In genomic region chr14:94560782-94561655, GRCh38 we compare ENCODE assay signal across 1 cellular context.
TF ChIP-seq lines count a peak whose summit lies in the region.

TSS of gene SERPINA4 (plus strand) at chr14:94561442. CDS start at chr14:94563483, 2,041 bp downstream.

TF ChIP-seq in HepG2, 621 proteins besides CTCF, POLR2A, EP300 and RAD21 (continued from another document and continues in another):
- TF ChIP-seq, protein P1, sequence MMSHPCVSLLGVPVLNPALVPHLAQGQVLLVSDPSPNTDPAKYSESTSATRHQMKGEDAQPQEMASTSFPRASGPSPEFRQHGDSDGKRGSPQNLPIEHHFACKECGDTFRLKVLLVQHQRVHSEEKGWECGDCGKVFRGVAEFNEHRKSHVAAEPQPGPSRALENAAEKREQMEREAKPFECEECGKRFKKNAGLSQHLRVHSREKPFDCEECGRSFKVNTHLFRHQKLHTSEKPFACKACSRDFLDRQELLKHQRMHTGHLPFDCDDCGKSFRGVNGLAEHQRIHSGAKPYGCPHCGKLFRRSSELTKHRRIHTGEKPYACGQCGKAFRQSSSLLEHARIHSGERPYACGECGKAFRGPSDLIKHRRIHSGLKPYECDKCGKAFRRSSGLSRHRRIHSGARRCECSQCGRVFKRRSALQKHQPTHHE (CRISPR knock-in tag; IDR thresholded peaks at IDR 0.05; ENCODE audit: borderline replicate concordance): no peak
- TF ChIP-seq NFATC3 (CRISPR knock-in tag; IDR thresholded peaks at IDR 0.05) (no peak), KLF15 (CRISPR knock-in tag; IDR thresholded peaks at IDR 0.05; ENCODE audit: borderline replicate concordance) (no peak), ZNF20 (CRISPR knock-in tag; IDR thresholded peaks at IDR 0.05) (no peak), ZSCAN25 (CRISPR knock-in tag; IDR thresholded peaks at IDR 0.05) (no peak), MBD4 (IDR thresholded peaks at IDR 0.05; ENCODE audit: borderline replicate concordance, low read length) (no peak), HNRNPL (IDR thresholded peaks at IDR 0.05; ENCODE audit: low read depth, low read length) (no peak), PCBP1 (IDR thresholded peaks at IDR 0.05; ENCODE audit: borderline replicate concordance, low read depth, low read length) (no peak), BCLAF1 (IDR thresholded peaks at IDR 0.05) (no peak), NFE2L2 (IDR thresholded peaks at IDR 0.05; ENCODE audit: low read length) (no peak), HNF4G (IDR thresholded peaks at IDR 0.05; ENCODE audit: borderline replicate concordance, low read depth, low read length) (0 out of 2 replicates have a peak, but pooled peaks have one; percentile 13), HNF4G (CRISPR knock-in tag; IDR thresholded peaks at IDR 0.05; ENCODE audit: borderline replicate concordance, low read depth) (no peak), IKZF1 (IDR thresholded peaks at IDR 0.05) (no peak), SIX4 (CRISPR knock-in tag; IDR thresholded peaks at IDR 0.05) (no peak), ZNF10 (CRISPR knock-in tag; IDR thresholded peaks at IDR 0.05; ENCODE audit: borderline replicate concordance, low read depth) (no peak), ELF4 (CRISPR knock-in tag; IDR thresholded peaks at IDR 0.05; ENCODE audit: borderline replicate concordance) (no peak), DR1 (CRISPR knock-in tag; IDR thresholded peaks at IDR 0.05) (no peak), DPF2 (CRISPR knock-in tag; IDR thresholded peaks at IDR 0.05; ENCODE audit: borderline replicate concordance, low read depth) (no peak), PTBP1 (IDR thresholded peaks at IDR 0.05; ENCODE audit: low read depth, low read length, poor library complexity, severe bottlenecking) (no peak), RBM39 (IDR thresholded peaks at IDR 0.05; ENCODE audit: low read depth, low read length, poor library complexity, severe bottlenecking) (no peak), ZBTB26 (CRISPR knock-in tag; IDR thresholded peaks at IDR 0.05; ENCODE audit: borderline replicate concordance) (no peak), CBX5 (CRISPR knock-in tag; IDR thresholded peaks at IDR 0.05; ENCODE audit: borderline replicate concordance) (no peak), ZBTB49 (CRISPR knock-in tag; IDR thresholded peaks at IDR 0.05; ENCODE audit: borderline replicate concordance) (no peak), ZNF30 (CRISPR knock-in tag; IDR thresholded peaks at IDR 0.05) (no peak), ATF7 (IDR thresholded peaks at IDR 0.05) (no peak), ATF7 (CRISPR knock-in tag; IDR thresholded peaks at IDR 0.05) (no peak), ZNF468 (CRISPR knock-in tag; IDR thresholded peaks at IDR 0.05) (no peak), STAT5B (CRISPR knock-in tag; IDR thresholded peaks at IDR 0.05) (no peak), DZIP1 (CRISPR knock-in tag; IDR thresholded peaks at IDR 0.05) (no peak), ZNF160 (CRISPR knock-in tag; IDR thresholded peaks at IDR 0.05) (no peak), CBFB (CRISPR knock-in tag; IDR thresholded peaks at IDR 0.05) (no peak), CENPX (CRISPR knock-in tag; IDR thresholded peaks at IDR 0.05) (no peak), RFX1 (IDR thresholded peaks at IDR 0.05) (no peak), GATA4 (IDR thresholded peaks at IDR 0.05; ENCODE audit: borderline replicate concordance, low read depth) (no peak), FOSL2 (CRISPR knock-in tag; IDR thresholded peaks at IDR 0.05) (no peak), ZNF430 (CRISPR knock-in tag; IDR thresholded peaks at IDR 0.05) (no peak), ZNF614 (CRISPR knock-in tag; IDR thresholded peaks at IDR 0.05; ENCODE audit: borderline replicate concordance) (no peak), ZMYM3 (CRISPR knock-in tag; IDR thresholded peaks at IDR 0.05) (peak; percentile 95), GFI1 (CRISPR knock-in tag; IDR thresholded peaks at IDR 0.05; ENCODE audit: borderline replicate concordance) (no peak), ZUFSP (CRISPR knock-in tag; IDR thresholded peaks at IDR 0.05; ENCODE audit: borderline replicate concordance) (0 out of 2 replicates have a peak, but pooled peaks have one; percentile 62), ZNF549 (CRISPR knock-in tag; IDR thresholded peaks at IDR 0.05) (no peak)
- TF ChIP-seq, protein P2, sequence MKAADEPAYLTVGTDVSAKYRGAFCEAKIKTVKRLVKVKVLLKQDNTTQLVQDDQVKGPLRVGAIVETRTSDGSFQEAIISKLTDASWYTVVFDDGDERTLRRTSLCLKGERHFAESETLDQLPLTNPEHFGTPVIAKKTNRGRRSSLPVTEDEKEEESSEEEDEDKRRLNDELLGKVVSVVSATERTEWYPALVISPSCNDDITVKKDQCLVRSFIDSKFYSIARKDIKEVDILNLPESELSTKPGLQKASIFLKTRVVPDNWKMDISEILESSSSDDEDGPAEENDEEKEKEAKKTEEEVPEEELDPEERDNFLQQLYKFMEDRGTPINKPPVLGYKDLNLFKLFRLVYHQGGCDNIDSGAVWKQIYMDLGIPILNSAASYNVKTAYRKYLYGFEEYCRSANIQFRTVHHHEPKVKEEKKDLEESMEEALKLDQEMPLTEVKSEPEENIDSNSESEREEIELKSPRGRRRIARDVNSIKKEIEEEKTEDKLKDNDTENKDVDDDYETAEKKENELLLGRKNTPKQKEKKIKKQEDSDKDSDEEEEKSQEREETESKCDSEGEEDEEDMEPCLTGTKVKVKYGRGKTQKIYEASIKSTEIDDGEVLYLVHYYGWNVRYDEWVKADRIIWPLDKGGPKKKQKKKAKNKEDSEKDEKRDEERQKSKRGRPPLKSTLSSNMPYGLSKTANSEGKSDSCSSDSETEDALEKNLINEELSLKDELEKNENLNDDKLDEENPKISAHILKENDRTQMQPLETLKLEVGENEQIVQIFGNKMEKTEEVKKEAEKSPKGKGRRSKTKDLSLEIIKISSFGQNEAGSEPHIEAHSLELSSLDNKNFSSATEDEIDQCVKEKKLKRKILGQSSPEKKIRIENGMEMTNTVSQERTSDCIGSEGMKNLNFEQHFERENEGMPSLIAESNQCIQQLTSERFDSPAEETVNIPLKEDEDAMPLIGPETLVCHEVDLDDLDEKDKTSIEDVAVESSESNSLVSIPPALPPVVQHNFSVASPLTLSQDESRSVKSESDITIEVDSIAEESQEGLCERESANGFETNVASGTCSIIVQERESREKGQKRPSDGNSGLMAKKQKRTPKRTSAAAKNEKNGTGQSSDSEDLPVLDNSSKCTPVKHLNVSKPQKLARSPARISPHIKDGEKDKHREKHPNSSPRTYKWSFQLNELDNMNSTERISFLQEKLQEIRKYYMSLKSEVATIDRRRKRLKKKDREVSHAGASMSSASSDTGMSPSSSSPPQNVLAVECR (CRISPR knock-in tag; IDR thresholded peaks at IDR 0.05; ENCODE audit: borderline replicate concordance): no peak
- TF ChIP-seq, protein P3, sequence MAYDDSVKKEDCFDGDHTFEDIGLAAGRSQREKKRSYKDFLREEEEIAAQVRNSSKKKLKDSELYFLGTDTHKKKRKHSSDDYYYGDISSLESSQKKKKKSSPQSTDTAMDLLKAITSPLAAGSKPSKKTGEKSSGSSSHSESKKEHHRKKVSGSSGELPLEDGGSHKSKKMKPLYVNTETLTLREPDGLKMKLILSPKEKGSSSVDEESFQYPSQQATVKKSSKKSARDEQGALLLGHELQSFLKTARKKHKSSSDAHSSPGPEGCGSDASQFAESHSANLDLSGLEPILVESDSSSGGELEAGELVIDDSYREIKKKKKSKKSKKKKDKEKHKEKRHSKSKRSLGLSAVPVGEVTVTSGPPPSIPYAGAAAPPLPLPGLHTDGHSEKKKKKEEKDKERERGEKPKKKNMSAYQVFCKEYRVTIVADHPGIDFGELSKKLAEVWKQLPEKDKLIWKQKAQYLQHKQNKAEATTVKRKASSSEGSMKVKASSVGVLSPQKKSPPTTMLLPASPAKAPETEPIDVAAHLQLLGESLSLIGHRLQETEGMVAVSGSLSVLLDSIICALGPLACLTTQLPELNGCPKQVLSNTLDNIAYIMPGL (CRISPR knock-in tag; IDR thresholded peaks at IDR 0.05; ENCODE audit: borderline replicate concordance in 1 of 2, low read depth in 1 of 2): 0 out of 4 replicates have a peak, but pooled peaks of 1 of the 2 experiments have one; percentile 40
